Comparison of ENCODE assay signal across 8 cellular contexts in genomic region chr2:101038455-101039255, GRCh38. TPM values are rescaled to one million over a fixed set of nuclear protein-coding genes. Genes with fewer than 3 reads are reported as not detected.
DNase-seq lines count a peak whose midpoint lies in the region; ATAC-seq and TF ChIP-seq lines count a peak whose summit lies in the region.

No MANE protein-coding gene starts in this region.

- no peak overlapping the region for H3K4me3 ChIP-seq in AG10803 (ENCODE audit: low read length)
- no peak overlapping the region for H3K4me3 ChIP-seq in hepatocyte

- H3K4me1 ChIP-seq in hepatocyte (ENCODE audit: insufficient read depth) = no peaks in the 10 kb centered on the region

- WGBS in hepatocyte (ENCODE audit: low lambda C conversion rate, missing lambda C conversion rate) = 98% methylated on average over 21 of the region's 21 CpGs

- no peak overlapping the region for H3K27ac ChIP-seq in hepatocyte

- H3K4me2 ChIP-seq in hepatocyte = no peak overlapping the region

- H3K9me3 ChIP-seq in hepatocyte (ENCODE audit: low read depth) = no peaks in the 10 kb centered on the region

- no peaks in the 10 kb centered on the region for H3K79me2 ChIP-seq in hepatocyte

- no peak overlapping the region for H2AFZ ChIP-seq in hepatocyte

- H3K27me3 ChIP-seq in hepatocyte = no peaks in the 10 kb centered on the region

- no peaks in the 10 kb centered on the region for H4K20me1 ChIP-seq in hepatocyte (ENCODE audit: insufficient read depth, poor library complexity, severe bottlenecking)

- peak; percentile 11 for DNase-seq in AG10803 (ENCODE audit: low read depth)
- DNase-seq in GM20000 (ENCODE audit: low spot score) = no peak
- DNase-seq in SKM-1 treated with dmso at 0.1 percent for 144 hours (lab: John Stamatoyannopoulos, UW; ENCODE audit: unreplicated experiment) = peak; percentile 86
- peak; percentile 19 for DNase-seq in hepatocyte (ENCODE audit: low spot score)
- no peak for DNase-seq in activated CD4-positive, CD25-positive, alpha-beta regulatory T cell treated with anti-CD3 and anti-CD28 coated beads, Interleukin-2, amount 50 U/mL, for 72 hours
- no peak for DNase-seq in NCI-H2227 (lab: John Stamatoyannopoulos, UW; ENCODE audit: unreplicated experiment)

- no peaks in the 10 kb centered on the region for H3K36me3 ChIP-seq in hepatocyte (replicated peaks; ENCODE audit: insufficient read depth, low read depth)

- H3K9me2 ChIP-seq in hepatocyte (replicated peaks; ENCODE audit: insufficient read depth) = no peaks in the 10 kb centered on the region

- TF ChIP-seq CTCF in AG10803 (conservative IDR thresholded peaks at IDR 0.05; ENCODE audit: low read length) (peak; percentile 47), GM20000 (IDR thresholded peaks at IDR 0.05; ENCODE audit: extremely low read depth, missing control alignments) (peak; percentile 44), hepatocyte (IDR thresholded peaks at IDR 0.05; ENCODE audit: poor library complexity) (peak; percentile 30)

- ATAC-seq in HG02852 (IDR thresholded peaks at IDR 0.05; ENCODE audit: unreplicated experiment) (no peak), GM19397 (IDR thresholded peaks at IDR 0.05; ENCODE audit: unreplicated experiment) (no peak)

RNA-seq across cellular contexts. Expression of gene RPL31, which starts 36.6 kb away (rescaled TPM):
- 1,345 and 1,571 TPM in 2 replicates for total RNA-seq in hepatocyte
- 1,214 and 1,256 TPM in 2 replicates for polyA plus RNA-seq in hepatocyte

Comparison
In these comparisons a context has a peak if more than half of its experiments do, and no peak if none do; other contexts are left out.
1. DNase-seq: peak in AG10803 (single experiment), SKM-1 treated with dmso at 0.1 percent for 144 hours (single experiment) and hepatocyte (single experiment); none in GM20000 (single experiment), activated CD4-positive, CD25-positive, alpha-beta regulatory T cell treated with anti-CD3 and anti-CD28 coated beads, Interleukin-2, amount 50 U/mL, for 72 hours (single experiment) and NCI-H2227 (single experiment).
2. Peak in every context shown above with its lines, with median percentiles within 50 percentile points of each other: CTCF ChIP-seq.